ENCODE assay signal across 6 cellular contexts in the genomic region with DNA sequence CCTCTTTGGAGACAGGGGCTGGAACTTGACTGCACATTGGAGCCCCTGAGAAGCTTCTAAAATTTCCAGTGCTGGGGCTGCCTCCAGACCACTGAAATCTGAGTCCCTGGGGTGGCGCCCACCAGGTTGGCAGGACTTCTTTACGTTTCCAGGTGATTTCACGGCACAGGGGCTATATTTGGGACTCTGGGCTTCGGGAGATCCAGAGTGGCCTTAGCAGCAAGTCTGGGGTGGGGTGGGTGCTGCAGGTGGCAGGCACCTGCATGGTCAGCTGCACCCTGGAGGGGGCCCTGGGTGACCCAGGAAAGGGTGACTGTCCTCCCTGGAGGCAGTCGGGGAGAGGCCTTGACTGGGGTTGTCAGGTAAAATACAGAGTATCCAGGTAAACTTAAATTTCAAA.
"Had no signal": no experiment of that assay in that cellular context is flagged by ENCODE, and none has a peak within 500 bp of the region (broad histone marks: within the 10 kb centered on the region; RNA-seq: fewer than 3 reads in every experiment).

No MANE protein-coding gene starts in this region.

- H3K4me1 Mint-ChIP-seq: IgD-negative memory B cell had no signal

- H3K27ac ChIP-seq: GM23248, HL-60 had no signal

- H3K4me3 ChIP-seq: GM23248 had no signal

- H3K36me3 Mint-ChIP-seq: IgD-negative memory B cell had no signal

- H3K27ac Mint-ChIP-seq: H9 had no signal

- H2AFZ ChIP-seq: GM23248 had no signal

- H3K9ac ChIP-seq: GM23248 had no signal

- DNase-seq: GM23248, HCEC 1CT, KBM-7 had no signal

- H3K4me3 Mint-ChIP-seq: H9, IgD-negative memory B cell had no signal
